ENCODE assay signal across 8 cellular contexts in genomic region chr12:121802843-121803698, GRCh38. TPM values are rescaled to one million over a fixed set of nuclear protein-coding genes. Genes with fewer than 3 reads are reported as not detected.
DNase-seq lines count a peak whose midpoint lies in the region; ATAC-seq, FAIRE-seq and TF ChIP-seq lines count a peak whose summit lies in the region.

No MANE protein-coding gene starts in this region.

- H3K79me1 ChIP-seq in H1 (ENCODE audit: low read depth, low read length): peaks cover 12% of the 10 kb centered on the region

- peak overlapping the region; percentile 96 for H3K27ac ChIP-seq in CD4-positive, alpha-beta T cell (ENCODE audit: low read depth, low read length)
- H3K27ac ChIP-seq in HUES6 (ENCODE audit: low read depth, low read length) (peak overlapping the region; percentile 100), H1 (ENCODE audit: low read depth, low read length) (peak overlapping the region; percentile 97)

- H3K56ac ChIP-seq in H1 (replicated peaks; ENCODE audit: insufficient read length, low read depth, low read length): peak overlapping the region; percentile 71

- TF ChIP-seq EP300 in H1 (IDR thresholded peaks at IDR 0.05; ENCODE audit: borderline replicate concordance in 1 of 2, low read depth in 2 of 2, low read length in 2 of 2): no peak

- 1% methylated on average over 39 of the region's 65 CpGs; no CpG with 5 or more reads in 1 of the 2 experiments for WGBS in H1 (ENCODE audit: extremely low coverage in 1 of 2, insufficient coverage in 1 of 2, insufficient read length in 1 of 2, insufficient replicate concordance in 2 of 2, low coverage in 1 of 2, low lambda C conversion rate in 2 of 2, missing lambda C conversion rate in 1 of 2), 2 experiments

- peak overlapping the region; percentile 44 for H3K14ac ChIP-seq in H1 (ENCODE audit: insufficient read length)

- no peak overlapping the region for H3K23ac ChIP-seq in H1 (ENCODE audit: insufficient read length)

- peak overlapping the region; percentile 86 for H2BK5ac ChIP-seq in H1 (ENCODE audit: low read depth, low read length)

- TF ChIP-seq CTCF in CD4-positive, alpha-beta T cell (IDR thresholded peaks at IDR 0.05): no peak
- TF ChIP-seq CTCF in H1 (IDR thresholded peaks at IDR 0.05; ENCODE audit: control extremely low read depth in 1 of 3, insufficient read depth in 1 of 3, low read depth in 1 of 3, low read length in 3 of 3): no peak

- H3K27me3 ChIP-seq in CD4-positive, alpha-beta T cell (ENCODE audit: control insufficient read depth, insufficient read depth, low read length): no peaks in the 10 kb centered on the region
- H3K27me3 ChIP-seq in HUES6 (ENCODE audit: control insufficient read depth, insufficient read depth, low read length): no peaks in the 10 kb centered on the region
- no peaks in the 10 kb centered on the region for H3K27me3 ChIP-seq in NT2/D1 (ENCODE audit: insufficient read depth, insufficient read length)
- no peaks in the 10 kb centered on the region for H3K27me3 ChIP-seq in H1 (replicated peaks in 1 of 4; ENCODE audit: control insufficient read depth in 3 of 4, extremely low read depth in 1 of 4, insufficient read depth in 3 of 4, low read length in 3 of 4)

- H3K4me2 ChIP-seq in H1 (ENCODE audit: insufficient read depth in 1 of 2, low read depth in 2 of 2, low read length in 2 of 2): peak overlapping the region; percentile 83 to 92

- peak; percentile 47 for ATAC-seq in CD4-positive, alpha-beta T cell (ENCODE audit: poor library complexity)
- ATAC-seq in GM19468 (IDR thresholded peaks at IDR 0.05; ENCODE audit: extremely low read depth, unreplicated experiment) (peak; percentile 16), memory B cell (ENCODE audit: low read depth) (peak; percentile 50)

- CTCF ChIA-PET in CD4-positive, alpha-beta T cell (lab: Charles Lee): interaction anchor here (1.5 to 16.5 kb wide), 3 partner anchors 6 to 85 kb away, joined by 5 to 746 read pairs (median 746); partner anchors contain the start of genes PSMD9, RHOF and SETD1B
- CTCF ChIA-PET in H1 (lab: Charles Lee; ENCODE audit: partially characterized antibody): interaction anchor here (1.4 to 12.0 kb wide), 5 partner anchors 7 to 117 kb away, joined by 3 to 363 read pairs (median 8); partner anchors contain the start of genes PSMD9 and RHOF

- peak overlapping the region; percentile 74 for H3K4me3 ChIP-seq in HUES6 (ENCODE audit: low read depth, low read length)
- H3K4me3 ChIP-seq in NT2/D1 (ENCODE audit: insufficient read length, low read depth): peak overlapping the region; percentile 71
- H3K4me3 ChIP-seq in H1 (ENCODE audit: extremely low read depth in 1 of 4, insufficient read depth in 2 of 4, low read depth in 3 of 4, low read length in 4 of 4): peak overlapping the region; percentile 70 to 88 (median 81)

- POLR2A ChIA-PET in CD4-positive, alpha-beta T cell (lab: Charles Lee): interaction anchor here (0.7 to 34.6 kb wide), 21 partner anchors 0 to 1602 kb away, joined by 3 to 1869 read pairs (median 11); partner anchors contain the start of genes KDM2B, ORAI1, PSMD9 and RHOF
- POLR2A ChIA-PET in H1 (lab: Charles Lee; ENCODE audit: partially characterized antibody): interaction anchor here (0.6 to 34.9 kb wide), 20 partner anchors 3 to 335 kb away, joined by 3 to 958 read pairs (median 4); partner anchors contain the start of genes MLXIP, PSMD9, RHOF and SETD1B

- H3K36me3 ChIP-seq in HUES6 (ENCODE audit: control insufficient read depth, insufficient read depth, low read length) (peaks cover 28% of the 10 kb centered on the region), NT2/D1 (ENCODE audit: insufficient read depth, insufficient read length, low read length) (peaks cover 42% of the 10 kb centered on the region), H1 (ENCODE audit: control insufficient read depth in 2 of 4, insufficient read depth in 4 of 4, low read length in 3 of 4) (peaks cover 0 to 16% (median 1%) of the 10 kb centered on the region in 4 experiments; a peak in 2 of 8 replicates)

- peak overlapping the region; percentile 55; the same call in 1 of the 2 replicates for H2AK5ac ChIP-seq in H1 (ENCODE audit: low read depth, low read length)

- H2BK12ac ChIP-seq in H1 (ENCODE audit: low read depth, low read length): no peak overlapping the region; the same call in 1 of the 2 replicates

- H3K4ac ChIP-seq in H1 (replicated peaks; ENCODE audit: insufficient read length, low read depth, low read length): peak overlapping the region; percentile 14

- peaks cover 44% of the 10 kb centered on the region for H3K4me1 Mint-ChIP-seq in CD4-positive, alpha-beta T cell (ENCODE audit: low read depth)
- peaks cover 32% of the 10 kb centered on the region for H3K4me1 Mint-ChIP-seq in memory B cell

- H3K4me1 ChIP-seq in HUES6 (ENCODE audit: control insufficient read depth, insufficient read depth, low read length) (peaks cover 28% of the 10 kb centered on the region), NT2/D1 (ENCODE audit: insufficient read depth, insufficient read length) (peaks cover 15% of the 10 kb centered on the region), H1 (replicated peaks in 1 of 4; ENCODE audit: control insufficient read depth in 3 of 4, insufficient read depth in 4 of 4, low read length in 3 of 4) (peaks cover 12 to 28% (median 21%) of the 10 kb centered on the region in 4 experiments)

- H3K27ac Mint-ChIP-seq in CD4-positive, alpha-beta T cell: peak overlapping the region; percentile 98
- peak overlapping the region; percentile 95 for H3K27ac Mint-ChIP-seq in memory B cell

- H3K36me3 Mint-ChIP-seq in CD4-positive, alpha-beta T cell (ENCODE audit: low read depth): peaks cover 62% of the 10 kb centered on the region
- H3K36me3 Mint-ChIP-seq in memory B cell: peaks cover 3% of the 10 kb centered on the region

- H3K9me3 ChIP-seq in CD4-positive, alpha-beta T cell (ENCODE audit: control insufficient read depth, low read length): no peaks in the 10 kb centered on the region
- H3K9me3 ChIP-seq in HUES6 (ENCODE audit: control insufficient read depth, insufficient read depth, low read depth, low read length) (no peaks in the 10 kb centered on the region), NT2/D1 (ENCODE audit: insufficient read depth, low read length) (no peaks in the 10 kb centered on the region), H1 (ENCODE audit: insufficient read depth in 2 of 2, low read depth in 1 of 2, low read length in 1 of 2) (no peaks in the 10 kb centered on the region)

- H2BK120ac ChIP-seq in H1 (replicated peaks; ENCODE audit: low read depth, low read length): no peak overlapping the region

- H2BK15ac ChIP-seq in H1 (ENCODE audit: low read length): no peak overlapping the region

- H3K79me2 ChIP-seq in H1 (ENCODE audit: control insufficient read depth in 1 of 2, insufficient read depth in 2 of 2, low read length in 2 of 2): peaks cover 0 to 42% of the 10 kb centered on the region in 2 experiments; a peak in 2 of 4 replicates

- peaks cover 5% of the 10 kb centered on the region in 2 experiments for H4K20me1 ChIP-seq in H1 (replicated peaks in 1 of 2; ENCODE audit: control insufficient read depth in 1 of 2, insufficient read depth in 2 of 2, low read length in 2 of 2)

- DNase-seq in CD4-positive, alpha-beta T cell: peak; percentile 78 to 88 (median 84)
- peak; percentile 81 for DNase-seq in NT2/D1 (ENCODE audit: low read depth, low spot score)
- peak; percentile 76 for DNase-seq in activated CD8-positive, alpha-beta memory T cell treated with anti-CD3 and anti-CD28 coated beads, Interleukin-2, amount 50 U/mL, for 1 hour (ENCODE audit: extremely low read depth)
- peak; percentile 70 to 88 for DNase-seq in H1 (ENCODE audit: low read depth in 1 of 2, low spot score in 2 of 2)
- peak; percentile 94 to 95 for DNase-seq in memory B cell (ENCODE audit: low spot score in 2 of 2)
- peak; percentile 80 to 82 (median 82) for DNase-seq in stimulated activated CD4-positive, alpha-beta T cell treated with anti-CD3 and anti-CD28 coated beads, TNF-alpha, amount 100 ng/mL, for 48 hours (ENCODE audit: low read depth in 3 of 3)

- peak overlapping the region; percentile 88 for H4K5ac ChIP-seq in H1 (ENCODE audit: insufficient read length, low read depth, low read length)

- peak overlapping the region; percentile 73 for H3K18ac ChIP-seq in H1 (ENCODE audit: extremely low read depth, low read length)

- TF ChIP-seq POLR2A in H1 (IDR thresholded peaks at IDR 0.05; ENCODE audit: control extremely low read depth in 1 of 2, low read depth in 2 of 2, low read length in 2 of 2): peak in 1 of 2 experiments; percentile 97; a peak in 2 of 3 replicates

- H4K91ac ChIP-seq in H1 (replicated peaks; ENCODE audit: insufficient read length, low read length): peak overlapping the region; percentile 92

- FAIRE-seq in H1 (lab: Jason Lieb, UNC): peak; percentile 81

- no peak for TF ChIP-seq RAD21 in H1 (IDR thresholded peaks at IDR 0.05 in 1 of 2, conservative IDR thresholded peaks at IDR 0.05 in 1 of 2; ENCODE audit: low read depth in 2 of 2, low read length in 2 of 2)

- intact Hi-C loops in CD4-positive, alpha-beta T cell (cut with DNase I, micrococcal nuclease): loop anchor here in 1 of 2 experiments (1.0 to 2.0 kb wide), 2 partner anchors 9 to 16 kb away; no protein-coding TSS in a partner anchor

- no peaks in the 10 kb centered on the region for H3K9me3 Mint-ChIP-seq in CD4-positive, alpha-beta T cell
- H3K9me3 Mint-ChIP-seq in memory B cell: no peaks in the 10 kb centered on the region

- peaks cover 30% of the 10 kb centered on the region for H3K23me2 ChIP-seq in H1 (ENCODE audit: low read depth, low read length)

- H3K27me3 Mint-ChIP-seq in CD4-positive, alpha-beta T cell: no peaks in the 10 kb centered on the region
- H3K27me3 Mint-ChIP-seq in memory B cell: no peaks in the 10 kb centered on the region

- peak overlapping the region; percentile 99 for H3K4me3 Mint-ChIP-seq in CD4-positive, alpha-beta T cell
- peak overlapping the region; percentile 88 for H3K4me3 Mint-ChIP-seq in memory B cell

- H2AFZ ChIP-seq in H1 (ENCODE audit: low read length): no peak overlapping the region

- H4K8ac ChIP-seq in H1 (ENCODE audit: extremely low read depth, insufficient read depth, low read length): peak overlapping the region; percentile 94

- H2BK20ac ChIP-seq in H1 (ENCODE audit: low read length): no peak overlapping the region

- H3K9ac ChIP-seq in HUES6 (ENCODE audit: low read length) (peak overlapping the region; percentile 100), NT2/D1 (ENCODE audit: insufficient read length, low read depth) (peak overlapping the region; percentile 98), H1 (replicated peaks in 1 of 4; ENCODE audit: extremely low read depth in 1 of 4, low read depth in 3 of 4, low read length in 3 of 4) (peak overlapping the region; percentile 64 to 98 (median 92))

RNA-seq across cellular contexts. Expression of gene SETD1B, which starts 0.7 kb away (rescaled TPM):
- 100 to 1,000 TPM; 146 to 151 TPM for total RNA-seq in CD4-positive, alpha-beta T cell
- 17.7 and 17.8 TPM in 2 replicates for total RNA-seq in H1 (2021; fragmentation: NEBNext Ultra II Directional; extraction: Animal tissue kit (Norgen Biotek cat#: 25700))
- polyA plus RNA-seq in H1 (2011; rRNA removed): 1.3 and 2.3 TPM in 2 replicates
- 1.2 TPM for polyA plus RNA-seq in H1 (2011; cell fraction: cytosol; rRNA removed)
- polyA plus RNA-seq in H1 (2011; cell fraction: nucleus; rRNA removed): 4.1 TPM
- polyA plus RNA-seq in H1 (2012, experiment 1 of 2): 6.5 to 10.1 TPM (median 8.7 TPM) in 4 replicates
- 4.9 TPM for polyA plus RNA-seq in H1 (2012, experiment 2 of 2)
- 6.6 TPM for polyA plus RNA-seq in H1 (2013, experiment 1 of 2)
- polyA plus RNA-seq in H1 (2013, experiment 2 of 2): 5.8 TPM
- 1.5 and 2.3 TPM in 2 replicates for polyA minus RNA-seq in H1 (2011; rRNA and poly(A)+ RNA removed)
- polyA minus RNA-seq in H1 (2011; cell fraction: cytosol; rRNA and poly(A)+ RNA removed): 5.3 TPM
- 4.7 TPM for polyA minus RNA-seq in H1 (2011; cell fraction: nucleus; rRNA and poly(A)+ RNA removed)

RNA-seq across cellular contexts. Expression of gene RHOF, which starts 9.6 kb away (rescaled TPM):
- total RNA-seq in CD4-positive, alpha-beta T cell: 100 to 1,000 TPM; 155 to 164 TPM
- total RNA-seq in H1 (2021; fragmentation: NEBNext Ultra II Directional; extraction: Animal tissue kit (Norgen Biotek cat#: 25700)): 31.0 and 31.9 TPM in 2 replicates
- 23.8 and 33.2 TPM in 2 replicates for polyA plus RNA-seq in H1 (2011; rRNA removed)
- 24.2 TPM for polyA plus RNA-seq in H1 (2011; cell fraction: cytosol; rRNA removed)
- polyA plus RNA-seq in H1 (2011; cell fraction: nucleus; rRNA removed): 46.5 TPM
- polyA plus RNA-seq in H1 (2012, experiment 1 of 2): 13.3 to 22.8 TPM (median 17.1 TPM) in 4 replicates
- 10.2 TPM for polyA plus RNA-seq in H1 (2012, experiment 2 of 2)
- polyA plus RNA-seq in H1 (2013, experiment 1 of 2): 16.3 TPM
- 14.9 TPM for polyA plus RNA-seq in H1 (2013, experiment 2 of 2)
- 15.0 and 16.7 TPM in 2 replicates for polyA minus RNA-seq in H1 (2011; rRNA and poly(A)+ RNA removed)
- polyA minus RNA-seq in H1 (2011; cell fraction: cytosol; rRNA and poly(A)+ RNA removed): 27.1 TPM
- 45.4 TPM for polyA minus RNA-seq in H1 (2011; cell fraction: nucleus; rRNA and poly(A)+ RNA removed)

RNA-seq across cellular contexts. Expression of gene HPD, which starts 55.6 kb away (rescaled TPM):
- not detected for total RNA-seq in CD4-positive, alpha-beta T cell
- 0.38 and 0.56 TPM in 2 replicates for total RNA-seq in H1 (2021; fragmentation: NEBNext Ultra II Directional; extraction: Animal tissue kit (Norgen Biotek cat#: 25700))
- polyA plus RNA-seq in H1 (2011; rRNA removed): 0.28 and 0.48 TPM in 2 replicates
- 0.47 TPM for polyA plus RNA-seq in H1 (2011; cell fraction: cytosol; rRNA removed)
- polyA plus RNA-seq in H1 (2011; cell fraction: nucleus; rRNA removed): 0.20 TPM
- 0.29 to 1.0 TPM (median 0.42 TPM) in 4 replicates for polyA plus RNA-seq in H1 (2012, experiment 1 of 2)
- 0.56 TPM for polyA plus RNA-seq in H1 (2012, experiment 2 of 2)
- polyA plus RNA-seq in H1 (2013, experiment 1 of 2): 0.55 TPM
- 0.42 TPM for polyA plus RNA-seq in H1 (2013, experiment 2 of 2)
- polyA minus RNA-seq in H1 (2011; rRNA and poly(A)+ RNA removed): 0.09 and 0.24 TPM in 2 replicates
- polyA minus RNA-seq in H1 (2011; cell fraction: cytosol; rRNA and poly(A)+ RNA removed): not detected
- polyA minus RNA-seq in H1 (2011; cell fraction: nucleus; rRNA and poly(A)+ RNA removed): not detected

Comparison
In these comparisons a context has a peak if more than half of its experiments do, and no peak if none do; other contexts are left out.
1. Peak in every context shown above with its lines: DNase-seq, ATAC-seq, H3K4me3 ChIP-seq and H3K27ac ChIP-seq.